Comparison of ENCODE assay signal across 8 cellular contexts in the genomic region with DNA sequence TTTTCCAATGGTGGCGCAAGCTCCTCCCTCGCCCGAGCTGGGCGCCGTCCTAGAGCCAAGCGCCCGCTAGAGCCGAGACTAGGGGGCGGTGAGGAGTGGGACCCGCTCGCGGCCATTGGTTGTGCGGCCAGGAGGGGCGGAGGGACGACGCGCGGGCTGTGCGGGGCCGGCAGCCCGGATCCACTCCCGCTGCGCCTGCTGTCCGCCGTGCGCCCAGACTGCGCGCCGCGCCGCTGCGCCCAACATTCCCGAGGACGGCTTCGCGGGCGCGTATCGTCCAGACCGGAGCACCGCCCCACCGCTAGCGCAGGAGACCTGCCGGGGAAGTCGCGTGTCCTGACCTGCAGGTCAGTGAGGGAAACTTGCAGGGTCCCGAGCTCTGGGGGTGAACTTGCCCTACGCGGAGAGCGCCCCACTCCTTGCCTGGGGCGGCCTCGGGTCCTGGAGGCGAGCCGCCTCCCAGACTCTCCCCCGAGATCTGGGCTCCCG. TPM values are rescaled to one million over a fixed set of nuclear protein-coding genes. Genes with fewer than 3 reads are reported as not detected.
A peak's percentile ranks its signal among the peaks of the same experiment; 100 is the strongest.
DNase-seq lines count a peak whose midpoint lies in the region; TF ChIP-seq lines count a peak whose summit lies in the region.

SERTM1 (plus strand) TSS at position 183 of the 489 bp plus-strand sequence. CDS start 21,059 bp downstream, outside the sequence.

- DNase-seq in DMS153 treated with DMSO at 0.1 percent for 48 hours (lab: John Stamatoyannopoulos, UW; ENCODE audit: unreplicated experiment) (peak; percentile 34), NCI-H510A (lab: John Stamatoyannopoulos, UW) (peak; percentile 24), fibroblast of pulmonary artery (ENCODE audit: low read depth) (peak; percentile 8), osteocyte (ENCODE audit: extremely low spot score, unreplicated experiment) (no peak), Calu3 (no peak)
- no peak for DNase-seq in activated CD4-positive, CD25-positive, alpha-beta regulatory T cell treated with anti-CD3 and anti-CD28 coated beads, Interleukin-2, amount 50 U/mL, for 72 hours
- DNase-seq in activated naive CD4-positive, alpha-beta T cell (lab: John Stamatoyannopoulos, UW), result no peak
- no peak for DNase-seq in activated CD4-positive, alpha-beta T cell treated with anti-CD3 and anti-CD28 coated beads, Interleukin-2, amount 50 U/mL, for 48 hours

- no peaks in the 10 kb centered on the region for H3K36me3 Mint-ChIP-seq in osteocyte (ENCODE audit: unreplicated experiment)
- H3K36me3 Mint-ChIP-seq in Calu3 (ENCODE audit: insufficient read depth, unreplicated experiment), result no peaks in the 10 kb centered on the region

- no peak for TF ChIP-seq CTCF in fibroblast of pulmonary artery (IDR thresholded peaks at IDR 0.05; ENCODE audit: low read length, missing control alignments)
- no peak for TF ChIP-seq CTCF in osteocyte (IDR thresholded peaks at IDR 0.05)
- TF ChIP-seq CTCF in Calu3 (IDR thresholded peaks at IDR 0.05; ENCODE audit: unreplicated experiment), result no peak

- peak within 1 kb of the TSS; percentile 57 for H3K4me3 Mint-ChIP-seq in osteocyte (ENCODE audit: unreplicated experiment)
- H3K4me3 Mint-ChIP-seq in Calu3 (ENCODE audit: low read depth, unreplicated experiment), result no peak within 1 kb of the TSS

- peaks cover 63% of the 10 kb centered on the region for H3K27me3 Mint-ChIP-seq in osteocyte (ENCODE audit: unreplicated experiment)
- H3K27me3 Mint-ChIP-seq in Calu3 (ENCODE audit: unreplicated experiment), result peaks cover 41% of the 10 kb centered on the region

- no peak within 1 kb of the TSS for H3K4me3 ChIP-seq in fibroblast of pulmonary artery (replicated peaks; ENCODE audit: low read depth, low read length)

- H3K4me1 Mint-ChIP-seq in osteocyte (ENCODE audit: unreplicated experiment) (peaks cover 7% of the 10 kb centered on the region), Calu3 (ENCODE audit: low read depth, unreplicated experiment) (no peaks in the 10 kb centered on the region)

- H3K9me3 Mint-ChIP-seq in osteocyte (ENCODE audit: unreplicated experiment) (no peaks in the 10 kb centered on the region), Calu3 (ENCODE audit: low read depth, unreplicated experiment) (peaks cover 4% of the 10 kb centered on the region)

- intact Hi-C loops in Calu3 (cut with micrococcal nuclease; ENCODE audit: unreplicated experiment), result no loop called here

- BruUV-seq in Calu3 (replicated peaks; lab: Mats Ljungman, UMichigan), result no TSS peak

- CTCF ChIA-PET in Calu3 (lab: Charles Lee), result no interaction called here

- H3K27ac Mint-ChIP-seq in osteocyte (ENCODE audit: unreplicated experiment), result no peak within 1 kb of the TSS
- no peak within 1 kb of the TSS for H3K27ac Mint-ChIP-seq in Calu3 (ENCODE audit: unreplicated experiment)

RNA-seq across cellular contexts. Expression of gene SERTM1, which starts in this region (rescaled TPM):
- total RNA-seq in osteocyte (not detected in 2 replicates), Calu3 (2022) (not detected in 2 replicates)

Comparison
In these comparisons a context has a peak if more than half of its experiments do, and no peak if none do; other contexts are left out.
1. DNase-seq: peak in DMS153 treated with DMSO at 0.1 percent for 48 hours (single experiment), NCI-H510A (single experiment) and fibroblast of pulmonary artery (single experiment); none in osteocyte (single experiment), activated CD4-positive, CD25-positive, alpha-beta regulatory T cell treated with anti-CD3 and anti-CD28 coated beads, Interleukin-2, amount 50 U/mL, for 72 hours (single experiment), activated naive CD4-positive, alpha-beta T cell (0 of 4), Calu3 (single experiment) and activated CD4-positive, alpha-beta T cell treated with anti-CD3 and anti-CD28 coated beads, Interleukin-2, amount 50 U/mL, for 48 hours (0 of 2).